In the genomic region with DNA sequence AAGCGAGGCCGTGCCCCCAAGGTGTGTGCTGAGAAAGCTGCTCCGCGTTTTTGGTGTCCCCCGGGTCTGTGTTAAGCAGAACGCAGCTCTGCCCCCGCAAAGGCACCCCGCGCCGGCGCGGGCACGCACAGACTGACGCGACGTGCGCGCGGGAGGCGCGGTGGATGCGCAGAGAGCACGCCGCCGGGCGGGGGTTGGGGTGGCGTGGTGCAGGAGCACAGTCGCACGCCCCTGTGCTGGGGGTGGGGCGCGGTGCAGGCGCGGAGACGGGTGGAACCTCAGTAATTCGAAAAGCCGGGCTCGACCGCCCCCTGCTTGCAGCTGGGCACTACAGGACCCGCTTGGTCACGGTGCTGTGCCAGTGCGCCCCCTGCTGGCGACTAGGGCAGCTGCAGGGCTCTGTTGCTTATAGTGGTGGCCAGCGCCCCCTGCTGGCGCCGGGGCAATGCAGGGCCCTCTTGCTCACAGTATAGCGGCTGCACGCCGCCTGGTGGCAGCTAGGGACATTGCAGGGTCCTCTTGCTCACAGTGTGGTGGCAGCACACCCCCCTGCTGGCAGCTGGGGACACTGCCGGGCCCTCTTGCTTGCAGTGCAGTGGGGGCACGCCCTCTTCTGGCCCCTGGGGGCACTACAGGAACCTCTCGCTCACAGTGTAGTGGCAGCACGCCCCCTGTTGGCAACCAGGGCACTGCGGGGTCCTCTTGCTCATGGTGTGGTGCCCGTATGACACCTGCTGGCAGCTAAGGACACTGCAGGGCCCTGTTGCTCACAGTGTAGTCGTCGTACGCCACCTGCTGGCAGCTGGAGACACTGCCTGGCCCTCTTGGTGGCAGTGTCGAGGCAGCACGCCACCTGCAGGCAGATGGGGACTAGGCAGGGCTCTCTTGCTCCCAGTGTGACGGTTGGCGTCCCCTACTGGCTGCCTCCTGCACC, we compare ENCODE assay signal across 8 cellular contexts.
DNase-seq lines count a peak whose midpoint lies in the region; ATAC-seq and TF ChIP-seq lines count a peak whose summit lies in the region.
"Not testable (repeated sequence)": the region's sequence is repeated elsewhere in the genome, so short reads cannot be mapped to it uniquely, and the experiment has no call there.

No MANE protein-coding gene starts in this region.

- not testable (repeated sequence) for H3K4me1 Mint-ChIP-seq in brain

- H3K27me3 Mint-ChIP-seq in brain = peaks cover 13% of the 10 kb centered on the region

- DNase-seq in COR-L47 (lab: John Stamatoyannopoulos, UW) (peak; percentile 32), NCI-H2227 (lab: John Stamatoyannopoulos, UW; ENCODE audit: unreplicated experiment) (peak; percentile 72), kidney tubule cell (ENCODE audit: low spot score) (peak; percentile 47)
- DNase-seq in activated CD4-positive, CD25-positive, alpha-beta regulatory T cell treated with anti-CD3 and anti-CD28 coated beads, Interleukin-2, amount 50 U/mL, for 72 hours = peak; percentile 89
- DNase-seq in stimulated activated CD4-positive, alpha-beta T cell treated with anti-CD3 and anti-CD28 coated beads, Interleukin-4, amount 100 ng/mL, for 1 hour = peak; percentile 71

- not testable (repeated sequence) for H3K9me3 Mint-ChIP-seq in brain

- not testable (repeated sequence) for H3K4me3 Mint-ChIP-seq in brain

- H3K36me3 Mint-ChIP-seq in brain = not testable (repeated sequence)

- not testable (repeated sequence) for H3K27ac Mint-ChIP-seq in brain

- TF ChIP-seq CTCF in brain (conservative IDR thresholded peaks at IDR 0.05) = peak; percentile 76 to 85

- ATAC-seq in GM19463 (IDR thresholded peaks at IDR 0.05; ENCODE audit: unreplicated experiment) = peak; percentile 88
- ATAC-seq in HG03108 (IDR thresholded peaks at IDR 0.05; ENCODE audit: unreplicated experiment) = peak; percentile 91

Comparison
In these comparisons a context has a peak if more than half of its experiments do, and no peak if none do; other contexts are left out.
1. Peak in every context shown above with its lines: DNase-seq and ATAC-seq.
2. DNase-seq: peak in every context shown above with its lines; median percentile 89 in activated CD4-positive, CD25-positive, alpha-beta regulatory T cell treated with anti-CD3 and anti-CD28 coated beads, Interleukin-2, amount 50 U/mL, for 72 hours; 72 in NCI-H2227; 71 in stimulated activated CD4-positive, alpha-beta T cell treated with anti-CD3 and anti-CD28 coated beads, Interleukin-4, amount 100 ng/mL, for 1 hour; 47 in kidney tubule cell; 32 in COR-L47.